Comparison of ENCODE assay signal across 10 cellular contexts in the genomic region with DNA sequence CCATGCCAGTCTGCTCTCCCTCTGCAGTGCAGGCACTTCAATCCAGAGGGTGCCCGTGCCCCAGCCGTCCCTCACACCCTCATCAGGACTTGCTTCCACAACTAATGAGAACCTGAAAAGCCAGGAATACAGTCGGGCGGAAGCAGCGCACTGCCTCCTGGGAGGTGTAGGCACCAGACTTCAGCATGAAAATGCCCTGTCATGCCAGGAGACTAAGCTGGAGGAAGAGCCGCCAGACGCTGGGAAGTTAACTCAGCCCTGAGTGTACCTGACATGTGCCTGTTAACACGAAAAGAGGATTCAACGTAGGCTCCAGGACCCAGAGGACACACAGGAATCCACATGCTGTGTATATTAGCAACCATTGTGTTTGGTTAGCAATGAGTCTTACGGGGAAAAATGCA. TPM values are rescaled to one million over a fixed set of nuclear protein-coding genes. Genes with fewer than 3 reads are reported as not detected.
A peak's percentile ranks its signal among the peaks of the same experiment; 100 is the strongest.
DNase-seq lines count a peak whose midpoint lies in the region; ATAC-seq and TF ChIP-seq lines count a peak whose summit lies in the region.
"Had no signal": no experiment of that assay in that cellular context is flagged by ENCODE, and none has a peak within 500 bp of the region (broad histone marks: within the 10 kb centered on the region; RNA-seq: fewer than 3 reads in every experiment).

No MANE protein-coding gene starts in this region.

- ATAC-seq in esophagus mucosa (peak; percentile 69), GM18505 (IDR thresholded peaks at IDR 0.05; ENCODE audit: unreplicated experiment) (no peak), HG03520 (IDR thresholded peaks at IDR 0.05; ENCODE audit: unreplicated experiment) (no peak)

- H3K4me3 ChIP-seq in breast epithelium (no peak overlapping the region), mononuclear cell (ENCODE audit: low read length) (peak overlapping the region; percentile 26)

- DNase-seq in MCF 10A (ENCODE audit: unreplicated experiment) (peak; percentile 27), breast epithelium (ENCODE audit: low spot score in 2 of 2) (no peak), NCI-H82 (lab: John Stamatoyannopoulos, UW) (no peak)
- DNase-seq in stimulated activated CD4-positive, alpha-beta T cell treated with anti-CD3 and anti-CD28 coated beads, Interleukin-4, amount 100 ng/mL, for 1 hour: no peak
- DNase-seq: KBM-7; stimulated activated CD4-positive, alpha-beta T cell treated with anti-CD3 and anti-CD28 coated beads, Interleukin-1b, Interleukin-23, amount 100 ng/mL, for 48 hours had no signal

- peak overlapping the region; percentile 5 for H3K27ac Mint-ChIP-seq in MCF 10A (ENCODE audit: low read depth, unreplicated experiment)

- POLR2A ChIA-PET in MCF 10A (lab: Yijun Ruan, JAX): no interaction called here

- TF ChIP-seq POLR2A in breast epithelium (IDR thresholded peaks at IDR 0.05) (no peak), GM18505 (IDR thresholded peaks at IDR 0.05; ENCODE audit: borderline replicate concordance, extremely low read depth, insufficient read depth, insufficient read length) (no peak)

- H3K27me3 ChIP-seq in breast epithelium: no peaks in the 10 kb centered on the region
- no peaks in the 10 kb centered on the region for H3K27me3 ChIP-seq in mononuclear cell (ENCODE audit: insufficient read depth, low read length)

- no peaks in the 10 kb centered on the region for H3K9me3 Mint-ChIP-seq in MCF 10A (ENCODE audit: unreplicated experiment)

- BruUV-seq in MCF 10A (replicated peaks; lab: Mats Ljungman, UMichigan): no TSS peak

- H3K4me1 Mint-ChIP-seq in MCF 10A (ENCODE audit: insufficient read depth, unreplicated experiment): peaks cover 7% of the 10 kb centered on the region

- no peaks in the 10 kb centered on the region for H3K36me3 Mint-ChIP-seq in MCF 10A (ENCODE audit: insufficient read depth, unreplicated experiment)

- H3K4me1 ChIP-seq in breast epithelium (no peaks in the 10 kb centered on the region), mononuclear cell (ENCODE audit: insufficient read depth, low read length) (peaks cover 18% of the 10 kb centered on the region)

- CTCF ChIA-PET in MCF 10A (lab: Yijun Ruan, JAX): no interaction called here

- no peak overlapping the region for H3K27ac ChIP-seq in breast epithelium

- H3K4me3 Mint-ChIP-seq in MCF 10A (ENCODE audit: unreplicated experiment): no peak overlapping the region

- intact Hi-C loops in MCF 10A (cut with micrococcal nuclease) (loop anchor here (5.0 kb wide), 1 partner anchor 303 kb away; no protein-coding TSS in a partner anchor), breast epithelium (cut with DNase I; ENCODE audit: low total_unique reads) (no loop called here)

- TF ChIP-seq CTCF in MCF 10A (IDR thresholded peaks at IDR 0.05; ENCODE audit: unreplicated experiment) (no peak), breast epithelium (IDR thresholded peaks at IDR 0.05) (no peak)

- H3K27me3 Mint-ChIP-seq in MCF 10A (ENCODE audit: insufficient read depth, unreplicated experiment): peaks cover 7% of the 10 kb centered on the region

- H3K9me3 ChIP-seq in breast epithelium (no peaks in the 10 kb centered on the region), mononuclear cell (ENCODE audit: low read depth, low read length) (no peaks in the 10 kb centered on the region)

- no peaks in the 10 kb centered on the region for H3K36me3 ChIP-seq in breast epithelium

RNA-seq across cellular contexts. Expression of a gene that starts 40.0 kb away (rescaled TPM):
- 3.6 and 5.6 TPM in 2 replicates for total RNA-seq in MCF 10A (2022)
- 10 to 100 TPM; 23.9 to 62.2 (median 46.2) TPM for total RNA-seq in breast epithelium
- total RNA-seq in esophagus mucosa: 2.1 TPM
- 63.2 TPM for total RNA-seq in mononuclear cell
